14 cellular contexts compared by ENCODE assay signal in genomic region chr3:153897842-153898241, GRCh38.
DNase-seq lines count a peak whose midpoint lies in the region; ATAC-seq, FAIRE-seq and TF ChIP-seq lines count a peak whose summit lies in the region.
"Had no signal": no experiment of that assay in that cellular context is flagged by ENCODE, and none has a peak within 500 bp of the region (broad histone marks: within the 10 kb centered on the region; RNA-seq: fewer than 3 reads in every experiment).

No MANE protein-coding gene starts in this region.

- no peaks in the 10 kb centered on the region for H3K27me3 Mint-ChIP-seq in CD4-positive, alpha-beta T cell

- H3K9me3 Mint-ChIP-seq in CD4-positive, alpha-beta T cell = no peaks in the 10 kb centered on the region

- H3K36me3 Mint-ChIP-seq in CD4-positive, alpha-beta T cell (ENCODE audit: low read depth) = no peaks in the 10 kb centered on the region

- intact Hi-C loops in CD4-positive, alpha-beta T cell (cut with DNase I, micrococcal nuclease) = no loop called here

- H3K4me1 ChIP-seq in small intestine (ENCODE audit: control insufficient read depth in 2 of 2, insufficient read depth in 1 of 2, low read depth in 1 of 2, low read length in 1 of 2) = no peaks in the 10 kb centered on the region
- H3K4me1 ChIP-seq: body of pancreas had no signal

- CTCF ChIA-PET in CD4-positive, alpha-beta T cell (lab: Charles Lee) = no interaction called here

- no peak overlapping the region for H3K27ac ChIP-seq in small intestine (ENCODE audit: low read depth in 1 of 2, low read length in 1 of 2)
- H3K27ac ChIP-seq in CD4-positive, alpha-beta T cell (ENCODE audit: low read depth, low read length) = no peak overlapping the region
- H3K27ac ChIP-seq: body of pancreas, KMS-11 had no signal

- H3K36me3 ChIP-seq in small intestine (ENCODE audit: control insufficient read depth in 2 of 2, insufficient read depth in 2 of 2, low read length in 2 of 2) = no peaks in the 10 kb centered on the region

- FAIRE-seq in small intestine (lab: Jason Lieb, UNC) = no peak

- no peaks in the 10 kb centered on the region for H3K27me3 ChIP-seq in small intestine (ENCODE audit: control insufficient read depth in 2 of 2, insufficient read depth in 2 of 2, low read length in 2 of 2)
- H3K27me3 ChIP-seq in CD4-positive, alpha-beta T cell (ENCODE audit: control insufficient read depth, insufficient read depth, low read length) = no peaks in the 10 kb centered on the region
- H3K27me3 ChIP-seq: body of pancreas had no signal

- TF ChIP-seq CTCF in CD4-positive, alpha-beta T cell (IDR thresholded peaks at IDR 0.05) = no peak

- H3K4me3 ChIP-seq in small intestine (ENCODE audit: low read depth in 1 of 2, low read length in 2 of 2) = no peak overlapping the region
- H3K4me3 ChIP-seq: body of pancreas had no signal

- no peak overlapping the region for H3K27ac Mint-ChIP-seq in CD4-positive, alpha-beta T cell

- POLR2A ChIA-PET in CD4-positive, alpha-beta T cell (lab: Charles Lee) = no interaction called here

- H3K9me3 ChIP-seq in small intestine (ENCODE audit: control insufficient read depth, low read depth) = no peaks in the 10 kb centered on the region
- H3K9me3 ChIP-seq in CD4-positive, alpha-beta T cell (ENCODE audit: control insufficient read depth, low read length) = no peaks in the 10 kb centered on the region
- H3K9me3 ChIP-seq: body of pancreas had no signal

- H3K4me1 Mint-ChIP-seq in CD4-positive, alpha-beta T cell (ENCODE audit: low read depth) = no peaks in the 10 kb centered on the region

- DNase-seq in DMS 273 treated with DMSO at 0.1 percent for 48 hours (lab: John Stamatoyannopoulos, UW) = no peak
- DNase-seq in small intestine = no peak
- no peak for DNase-seq in CD4-positive, alpha-beta T cell
- DNase-seq: activated CD4-positive, alpha-beta T cell treated with anti-CD3 and anti-CD28 coated beads for 4 hours; body of pancreas; effector memory CD4-positive, alpha-beta T cell; H7; kidney glomerular epithelial cell; NCI-H2029 had no signal

- no peak overlapping the region for H3K4me3 Mint-ChIP-seq in CD4-positive, alpha-beta T cell

- peak; percentile 76 for ATAC-seq in GM19351 (IDR thresholded peaks at IDR 0.05; ENCODE audit: unreplicated experiment)
- peak; percentile 79 for ATAC-seq in HG02588 (IDR thresholded peaks at IDR 0.05; ENCODE audit: unreplicated experiment)
- peak; percentile 89 for ATAC-seq in HG03135 (IDR thresholded peaks at IDR 0.05; ENCODE audit: unreplicated experiment)
- no peak for ATAC-seq in esophagus mucosa
- ATAC-seq in CD4-positive, alpha-beta T cell (ENCODE audit: poor library complexity) = no peak
- ATAC-seq: body of pancreas had no signal

Comparison
In these comparisons a context has a peak if more than half of its experiments do, and no peak if none do; other contexts are left out.
1. ATAC-seq: peak in GM19351 (single experiment), HG02588 (single experiment) and HG03135 (single experiment); none in esophagus mucosa (single experiment) and CD4-positive, alpha-beta T cell (single experiment).